20 cellular contexts compared by ENCODE assay signal in genomic region chr13:98606296-98606695, GRCh38. TPM values are rescaled to one million over a fixed set of nuclear protein-coding genes. Genes with fewer than 3 reads are reported as not detected.
DNase-seq lines count a peak whose midpoint lies in the region; ATAC-seq and TF ChIP-seq lines count a peak whose summit lies in the region.
"Had no signal": no experiment of that assay in that cellular context is flagged by ENCODE, and none has a peak within 500 bp of the region (broad histone marks: within the 10 kb centered on the region; RNA-seq: fewer than 3 reads in every experiment).

No MANE protein-coding gene starts in this region.

- no peak overlapping the region for H2AFZ ChIP-seq in trophoblast cell (ENCODE audit: insufficient read depth, low read length, poor library complexity)

- no peaks in the 10 kb centered on the region for H3K79me2 ChIP-seq in trophoblast cell (ENCODE audit: control insufficient read depth, insufficient read depth, low read length, poor library complexity)

- no peak overlapping the region for H2BK5ac ChIP-seq in trophoblast cell (ENCODE audit: low read depth, low read length, poor library complexity)

- H2AK5ac ChIP-seq in trophoblast cell (ENCODE audit: low read length), result no peak overlapping the region

- no peak for DNase-seq in Right ventricle myocardium inferior (ENCODE audit: missing footprints)
- DNase-seq in left ventricle myocardium inferior, result no peak
- peak; percentile 80 for DNase-seq in NCI-H2171 treated with DMSO at 0.1 percent for 48 hours (lab: John Stamatoyannopoulos, UW)
- DNase-seq in epithelial cell of esophagus (ENCODE audit: low read depth), result peak; percentile 26
- peak; percentile 69 to 92 for DNase-seq in trophoblast cell
- no peak for DNase-seq in NOMO-1 (lab: John Stamatoyannopoulos, UW; ENCODE audit: unreplicated experiment in 2 of 2)
- no peak for DNase-seq in NCI-H146 (lab: John Stamatoyannopoulos, UW)
- DNase-seq in activated T-cell treated with anti-CD3 and anti-CD28 coated beads, Interleukin-2, amount 50 U/mL, for 48 hours, result no peak
- DNase-seq: activated CD4-positive, alpha-beta T cell treated with anti-CD3 and anti-CD28 coated beads, Interleukin-2, amount 10 ng/mL, durations not matched to agents 7 days and 5 days; activated CD8-positive, alpha-beta memory T cell treated with anti-CD3 and anti-CD28 coated beads, Interleukin-2, amount 10 ng/mL, durations not matched to agents 7 days and 5 days; caudate nucleus; KBM-7; MM.1S; NCI-H1694; stimulated activated CD4-positive, alpha-beta T cell treated with anti-CD3 and anti-CD28 coated beads, Interleukin-2, amount 100 ng/mL, for 48 hours; stimulated activated naive B cell treated with anti-CD40 and anti-IgM and Interleukin-4, amounts not matched to agents 10 μg/mL and 1 μg/mL and 100 μg/mL, for 72 hours; T1000 had no signal

- TF ChIP-seq CTCF in left ventricle myocardium inferior (IDR thresholded peaks at IDR 0.05; ENCODE audit: borderline replicate concordance) (no peak), epithelial cell of esophagus (IDR thresholded peaks at IDR 0.05; ENCODE audit: insufficient read depth, low read depth, low read length, missing control alignments) (no peak)

- no peak overlapping the region for H3K4ac ChIP-seq in trophoblast cell (ENCODE audit: low read depth, low read length)

- no peak overlapping the region for H4K12ac ChIP-seq in trophoblast cell (ENCODE audit: low read depth, low read length)

- H3K4me1 ChIP-seq in left ventricle myocardium inferior, result no peaks in the 10 kb centered on the region
- H3K4me1 ChIP-seq in trophoblast cell (ENCODE audit: control insufficient read depth in 1 of 2, insufficient read depth in 2 of 2, low read length in 2 of 2), result peaks cover 0 to 2% of the 10 kb centered on the region in 2 experiments
- H3K4me1 ChIP-seq: ascending aorta had no signal

- no peak overlapping the region for H3K14ac ChIP-seq in trophoblast cell (ENCODE audit: low read length)

- no peak overlapping the region for H2BK12ac ChIP-seq in trophoblast cell (ENCODE audit: low read length)

- H3K4me2 ChIP-seq in trophoblast cell (ENCODE audit: low read length), result no peak overlapping the region
- H3K4me2 ChIP-seq: smooth muscle cell had no signal

- H3K27ac ChIP-seq in left ventricle myocardium inferior (replicated peaks) (no peak overlapping the region), trophoblast cell (ENCODE audit: low read depth, low read length) (no peak overlapping the region)
- H3K27ac ChIP-seq: ascending aorta, RWPE1 had no signal

- no peak overlapping the region for H3K23ac ChIP-seq in trophoblast cell (ENCODE audit: low read length)

- no peak overlapping the region for H3K4me3 ChIP-seq in left ventricle myocardium inferior
- no peak overlapping the region for H3K4me3 ChIP-seq in epithelial cell of esophagus (ENCODE audit: low read length)
- no peak overlapping the region for H3K4me3 ChIP-seq in trophoblast cell (ENCODE audit: low read depth, low read length)
- H3K4me3 ChIP-seq: ascending aorta, smooth muscle cell had no signal

- H3K18ac ChIP-seq in trophoblast cell (ENCODE audit: low read length), result no peak overlapping the region

- no peak overlapping the region for H4K8ac ChIP-seq in trophoblast cell (ENCODE audit: low read depth, low read length)

- H3K79me1 ChIP-seq in trophoblast cell (ENCODE audit: low read length), result no peaks in the 10 kb centered on the region

- no peak overlapping the region for H4K91ac ChIP-seq in trophoblast cell (ENCODE audit: low read depth, low read length)

- intact Hi-C loops in Right ventricle myocardium inferior (cut with DNase I), result no loop called here
- intact Hi-C loops in left ventricle myocardium inferior (cut with micrococcal nuclease), result no loop called here

- H2BK120ac ChIP-seq in trophoblast cell (ENCODE audit: insufficient read depth, low read length, poor library complexity), result no peak overlapping the region

- WGBS in trophoblast cell (ENCODE audit: extremely low coverage, insufficient coverage, insufficient read length), result no CpG with 5 or more reads among the region's 5 CpGs

- H3K9ac ChIP-seq in trophoblast cell (ENCODE audit: low read length), result no peak overlapping the region

- H3K27me3 ChIP-seq in left ventricle myocardium inferior (ENCODE audit: low read depth) (no peaks in the 10 kb centered on the region), trophoblast cell (ENCODE audit: insufficient read depth, low read length) (no peaks in the 10 kb centered on the region)
- H3K27me3 ChIP-seq: ascending aorta had no signal

- H3K36me3 ChIP-seq in left ventricle myocardium inferior, result no peaks in the 10 kb centered on the region
- no peaks in the 10 kb centered on the region for H3K36me3 ChIP-seq in trophoblast cell (ENCODE audit: control insufficient read depth in 1 of 2, insufficient read depth in 2 of 2, low read length in 2 of 2)
- H3K36me3 ChIP-seq: ascending aorta had no signal

- H3K9me3 ChIP-seq in left ventricle myocardium inferior (replicated peaks) (no peaks in the 10 kb centered on the region), trophoblast cell (ENCODE audit: insufficient read depth, low read depth, low read length) (no peaks in the 10 kb centered on the region)
- H3K9me3 ChIP-seq: ascending aorta had no signal

- peak; percentile 57 for ATAC-seq in Right ventricle myocardium inferior
- ATAC-seq: activated CD8-positive, alpha-beta memory T cell treated with anti-CD3 and anti-CD28 coated beads, Interleukin-2, amount 10 ng/mL, durations not matched to agents 7 days and 5 days; stimulated activated naive B cell treated with anti-CD40 and anti-IgM and Interleukin-4, amounts not matched to agents 10 μg/mL and 1 μg/mL and 100 μg/mL, for 72 hours had no signal

RNA-seq across cellular contexts. Expression of gene STK24, which starts 29.4 kb away (rescaled TPM):
- total RNA-seq in Right ventricle myocardium inferior (69.6 TPM), left ventricle myocardium inferior (66.2 TPM)
- 105 and 107 TPM in 2 replicates for polyA plus RNA-seq in trophoblast cell (2013)

Comparison
In these comparisons a context has a peak if more than half of its experiments do, and no peak if none do; other contexts are left out.
1. DNase-seq: peak in NCI-H2171 treated with DMSO at 0.1 percent for 48 hours (single experiment), epithelial cell of esophagus (single experiment) and trophoblast cell (2 of 2); none in Right ventricle myocardium inferior (single experiment), left ventricle myocardium inferior (single experiment), NOMO-1 (0 of 2), NCI-H146 (single experiment) and activated T-cell treated with anti-CD3 and anti-CD28 coated beads, Interleukin-2, amount 50 U/mL, for 48 hours (0 of 2).